Comparison of ENCODE assay signal across 8 cellular contexts in the genomic region with DNA sequence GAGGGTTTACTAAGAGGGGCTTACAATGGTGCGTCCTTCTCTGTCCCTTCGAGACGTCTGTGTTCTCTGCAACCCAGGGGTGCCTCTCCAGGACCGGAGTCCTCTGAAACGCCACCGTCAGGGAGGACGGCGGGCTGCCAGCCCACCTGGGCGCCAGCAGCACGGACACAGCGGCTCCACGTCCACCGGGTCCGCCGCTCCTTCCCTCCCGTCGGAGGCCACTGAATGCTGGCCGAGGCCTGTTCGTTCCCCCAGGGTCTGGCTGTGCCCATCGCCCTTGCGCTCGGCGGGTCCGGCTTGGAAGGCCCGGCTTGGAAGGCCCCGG. TPM values are rescaled to one million over a fixed set of nuclear protein-coding genes. Genes with fewer than 3 reads are reported as not detected.
A peak's percentile ranks its signal among the peaks of the same experiment; 100 is the strongest.
DNase-seq lines count a peak whose midpoint lies in the region; ATAC-seq, FAIRE-seq and TF ChIP-seq lines count a peak whose summit lies in the region.

No MANE protein-coding gene starts in this region.

- intact Hi-C loops in endothelial cell of umbilical vein (cut with micrococcal nuclease) = no loop called here

- dilution Hi-C loops in endothelial cell of umbilical vein (cut with MboI; ENCODE audit: extremely low pct_ligation_motif_present, low sequenced_read_pairs) = no loop called here

- BruUV-seq in endothelial cell of umbilical vein (replicated peaks; lab: Mats Ljungman, UMichigan) = TSS peak; percentile 35

- H4K20me1 ChIP-seq in Loucy (ENCODE audit: insufficient read depth, low read length, poor library complexity, severe bottlenecking) = peaks cover 22% of the 10 kb centered on the region
- no peaks in the 10 kb centered on the region for H4K20me1 ChIP-seq in endothelial cell of umbilical vein (replicated peaks; ENCODE audit: control insufficient read depth, extremely low read depth, insufficient read depth, low read length)

- CTCF ChIA-PET in endothelial cell of umbilical vein (lab: Charles Lee) = interaction anchor here (1.0 to 3.1 kb wide), 9 partner anchors 9 to 249 kb away, joined by 3 to 33 read pairs (median 4); a partner anchor contains a TSS

- H3K9me1 ChIP-seq in endothelial cell of umbilical vein (replicated peaks; ENCODE audit: control insufficient read depth, extremely low read depth, insufficient read depth, low read length) = no peaks in the 10 kb centered on the region

- H3F3A ChIP-seq in Loucy (ENCODE audit: low read depth) = no peaks in the 10 kb centered on the region

- no peaks in the 10 kb centered on the region for H3K9me3 Mint-ChIP-seq in progenitor cell of endocrine pancreas (ENCODE audit: low read depth)

- no peak for TF ChIP-seq CTCF in Loucy (conservative IDR thresholded peaks at IDR 0.05; ENCODE audit: low read length)
- no peak for TF ChIP-seq CTCF in endothelial cell of umbilical vein (IDR thresholded peaks at IDR 0.05; ENCODE audit: extremely low read depth in 1 of 2, insufficient read depth in 1 of 2, low read depth in 1 of 2, low read length in 2 of 2)
- TF ChIP-seq CTCF in progenitor cell of endocrine pancreas (IDR thresholded peaks at IDR 0.05; ENCODE audit: unreplicated experiment) = no peak

- H3K27me3 Mint-ChIP-seq in progenitor cell of endocrine pancreas = no peaks in the 10 kb centered on the region

- H3K4me1 Mint-ChIP-seq in progenitor cell of endocrine pancreas (ENCODE audit: low read depth) = peaks cover 12% of the 10 kb centered on the region

- H3K27ac Mint-ChIP-seq in progenitor cell of endocrine pancreas = no peak overlapping the region

- no peaks in the 10 kb centered on the region for H3K36me3 ChIP-seq in Loucy (ENCODE audit: insufficient read depth, low read length)
- H3K36me3 ChIP-seq in endothelial cell of umbilical vein (ENCODE audit: control insufficient read depth in 2 of 2, extremely low read depth in 1 of 2, insufficient read depth in 2 of 2, low read length in 2 of 2) = peaks cover 0 to 14% of the 10 kb centered on the region in 2 experiments

- peak overlapping the region; percentile 13 for H3K27ac ChIP-seq in endothelial cell of umbilical vein (ENCODE audit: insufficient read depth, low read depth, low read length)

- ATAC-seq in GM18502 (IDR thresholded peaks at IDR 0.05; ENCODE audit: poor library complexity, unreplicated experiment) (peak; percentile 1), HG02571 (IDR thresholded peaks at IDR 0.05; ENCODE audit: unreplicated experiment) (no peak), GM19328 (IDR thresholded peaks at IDR 0.05; ENCODE audit: unreplicated experiment) (no peak)

- H3K27me3 ChIP-seq in Loucy (ENCODE audit: insufficient read depth, low read length, poor library complexity, severe bottlenecking) (no peaks in the 10 kb centered on the region), endothelial cell of umbilical vein (ENCODE audit: control insufficient read depth in 2 of 2, insufficient read depth in 2 of 2, low read length in 2 of 2) (no peaks in the 10 kb centered on the region)

- peaks cover 35% of the 10 kb centered on the region for H3K4me1 ChIP-seq in Loucy (ENCODE audit: insufficient read depth, low read length, poor library complexity, severe bottlenecking)
- H3K4me1 ChIP-seq in endothelial cell of umbilical vein (ENCODE audit: control insufficient read depth, extremely low read depth, insufficient read depth, low read length) = peaks cover 6% of the 10 kb centered on the region

- FAIRE-seq in endothelial cell of umbilical vein (lab: Jason Lieb, UNC) = no peak

- H2AFZ ChIP-seq in Loucy (ENCODE audit: low read length) = peak overlapping the region; percentile 90
- H2AFZ ChIP-seq in endothelial cell of umbilical vein (ENCODE audit: low read depth, low read length) = peak overlapping the region; percentile 43

- POLR2A ChIA-PET in endothelial cell of umbilical vein (lab: Charles Lee) = no interaction called here

- no peak for TF ChIP-seq POLR2A in endothelial cell of umbilical vein (IDR thresholded peaks at IDR 0.05; ENCODE audit: low read depth, low read length)

- peaks cover 5% of the 10 kb centered on the region for H3K36me3 Mint-ChIP-seq in progenitor cell of endocrine pancreas (ENCODE audit: insufficient read depth)

- H3K9ac ChIP-seq in Loucy (ENCODE audit: low read depth, low read length, poor library complexity, severe bottlenecking) (peak overlapping the region; percentile 90), endothelial cell of umbilical vein (replicated peaks; ENCODE audit: extremely low read depth, insufficient read depth, low read length) (peak overlapping the region; percentile 70)

- peak overlapping the region; percentile 83 for H3K4me3 Mint-ChIP-seq in progenitor cell of endocrine pancreas (ENCODE audit: low read depth)

- H3K9me3 ChIP-seq in Loucy (ENCODE audit: insufficient read depth, low read depth, low read length) (no peaks in the 10 kb centered on the region), endothelial cell of umbilical vein (replicated peaks; ENCODE audit: control insufficient read depth, insufficient read depth, low read length) (no peaks in the 10 kb centered on the region)

- H3K79me2 ChIP-seq in Loucy (ENCODE audit: insufficient read depth, low read length) (peaks cover 59% of the 10 kb centered on the region), endothelial cell of umbilical vein (ENCODE audit: control insufficient read depth, insufficient read depth, low read length) (peaks cover 20% of the 10 kb centered on the region)

- no peaks in the 10 kb centered on the region for H3K9me2 ChIP-seq in Loucy (replicated peaks; ENCODE audit: low read depth, low read length)

- DNase-seq in endothelial cell of umbilical vein (ENCODE audit: low read depth, low spot score) = no peak
- DNase-seq in progenitor cell of endocrine pancreas (ENCODE audit: low spot score, unreplicated experiment) = no peak
- DNase-seq in SIG-M5 (lab: John Stamatoyannopoulos, UW) = no peak
- DNase-seq in AML-193 (lab: John Stamatoyannopoulos, UW) = no peak

- H3K4me2 ChIP-seq in Loucy (ENCODE audit: low read depth, low read length, poor library complexity, severe bottlenecking) = peak overlapping the region; percentile 92
- H3K4me2 ChIP-seq in endothelial cell of umbilical vein (ENCODE audit: insufficient read depth, low read length) = peak overlapping the region; percentile 11

- H3K4me3 ChIP-seq in Loucy (ENCODE audit: low read length, poor library complexity, severe bottlenecking) = peak overlapping the region; percentile 95
- peak overlapping the region; percentile 57 to 86 (median 61) for H3K4me3 ChIP-seq in endothelial cell of umbilical vein (replicated peaks in 1 of 3; ENCODE audit: insufficient read depth in 1 of 3, low read depth in 1 of 3, low read length in 3 of 3)

TF ChIP-seq in endothelial cell of umbilical vein, 7 proteins besides CTCF, POLR2A, EP300 and RAD21 (continues in another document):
- no peak for TF ChIP-seq POLR2AphosphoS5 (IDR thresholded peaks at IDR 0.05; ENCODE audit: insufficient read depth, low read depth, low read length)
- no peak for TF ChIP-seq JUN (IDR thresholded peaks at IDR 0.05; ENCODE audit: borderline replicate concordance, insufficient read depth, insufficient read length, low read depth)
- no peak for TF ChIP-seq GATA2 (IDR thresholded peaks at IDR 0.05; ENCODE audit: insufficient read depth, insufficient read length, low read depth, low read length)

RNA-seq across cellular contexts. Expression of a gene that starts 0.4 kb away (rescaled TPM):
- total RNA-seq in endothelial cell of umbilical vein = 35.6 and 41.6 TPM in 2 replicates
- 45.3 and 55.4 TPM in 2 replicates for polyA plus RNA-seq in endothelial cell of umbilical vein
- polyA plus RNA-seq in endothelial cell of umbilical vein (2011; cell fraction: cytosol; rRNA removed) = 8.2 and 15.1 TPM in 2 replicates
- polyA plus RNA-seq in endothelial cell of umbilical vein (2011; cell fraction: nucleus; rRNA removed) = 250 and 277 TPM in 2 replicates
- 18.2 and 22.0 TPM in 2 replicates for polyA plus RNA-seq in endothelial cell of umbilical vein (2012)
- 11.5 and 19.2 TPM in 2 replicates for polyA minus RNA-seq in endothelial cell of umbilical vein
- polyA minus RNA-seq in endothelial cell of umbilical vein (2011; cell fraction: cytosol; rRNA and poly(A)+ RNA removed) = 11.1 TPM
- 35.3 and 58.2 TPM in 2 replicates for polyA minus RNA-seq in endothelial cell of umbilical vein (2011; cell fraction: nucleus; rRNA and poly(A)+ RNA removed)
- 57.4 and 63.2 TPM in 2 replicates for total RNA-seq in progenitor cell of endocrine pancreas

RNA-seq across cellular contexts. Expression of a gene that starts 0.7 kb away (rescaled TPM):
- total RNA-seq in endothelial cell of umbilical vein (61.5 and 69.9 TPM in 2 replicates), progenitor cell of endocrine pancreas (39.7 and 43.6 TPM in 2 replicates)
- 76.2 and 83.9 TPM in 2 replicates for polyA plus RNA-seq in endothelial cell of umbilical vein
- polyA plus RNA-seq in endothelial cell of umbilical vein (2011; cell fraction: cytosol; rRNA removed) = 97.2 and 110 TPM in 2 replicates
- polyA plus RNA-seq in endothelial cell of umbilical vein (2011; cell fraction: nucleus; rRNA removed) = 44.8 and 47.9 TPM in 2 replicates
- 183 and 208 TPM in 2 replicates for polyA plus RNA-seq in endothelial cell of umbilical vein (2012)
- 22.1 and 22.2 TPM in 2 replicates for polyA minus RNA-seq in endothelial cell of umbilical vein
- 15.4 TPM for polyA minus RNA-seq in endothelial cell of umbilical vein (2011; cell fraction: cytosol; rRNA and poly(A)+ RNA removed)
- polyA minus RNA-seq in endothelial cell of umbilical vein (2011; cell fraction: nucleus; rRNA and poly(A)+ RNA removed) = 11.9 and 14.0 TPM in 2 replicates

RNA-seq across cellular contexts. Expression of a gene that starts 15.7 kb away (rescaled TPM):
- total RNA-seq in endothelial cell of umbilical vein (17.9 and 19.7 TPM in 2 replicates), progenitor cell of endocrine pancreas (33.2 and 35.0 TPM in 2 replicates)
- polyA plus RNA-seq in endothelial cell of umbilical vein = 5.1 and 5.3 TPM in 2 replicates
- 3.7 and 5.3 TPM in 2 replicates for polyA plus RNA-seq in endothelial cell of umbilical vein (2011; cell fraction: cytosol; rRNA removed)
- 36.6 and 43.5 TPM in 2 replicates for polyA plus RNA-seq in endothelial cell of umbilical vein (2011; cell fraction: nucleus; rRNA removed)
- polyA plus RNA-seq in endothelial cell of umbilical vein (2012) = 7.4 and 10.7 TPM in 2 replicates
- 3.0 and 3.1 TPM in 2 replicates for polyA minus RNA-seq in endothelial cell of umbilical vein
- 5.9 TPM for polyA minus RNA-seq in endothelial cell of umbilical vein (2011; cell fraction: cytosol; rRNA and poly(A)+ RNA removed)
- polyA minus RNA-seq in endothelial cell of umbilical vein (2011; cell fraction: nucleus; rRNA and poly(A)+ RNA removed) = 5.3 and 12.5 TPM in 2 replicates

RNA-seq across cellular contexts. Expression of a gene that starts 56.7 kb away (rescaled TPM):
- total RNA-seq in endothelial cell of umbilical vein (109 and 113 TPM in 2 replicates), progenitor cell of endocrine pancreas (128 and 130 TPM in 2 replicates)
- polyA plus RNA-seq in endothelial cell of umbilical vein = 72.7 and 100 TPM in 2 replicates
- polyA plus RNA-seq in endothelial cell of umbilical vein (2011; cell fraction: cytosol; rRNA removed) = 50.5 and 59.4 TPM in 2 replicates
- polyA plus RNA-seq in endothelial cell of umbilical vein (2011; cell fraction: nucleus; rRNA removed) = 74.5 and 86.9 TPM in 2 replicates
- polyA plus RNA-seq in endothelial cell of umbilical vein (2012) = 50.5 and 59.2 TPM in 2 replicates
- 78.2 and 115 TPM in 2 replicates for polyA minus RNA-seq in endothelial cell of umbilical vein
- polyA minus RNA-seq in endothelial cell of umbilical vein (2011; cell fraction: cytosol; rRNA and poly(A)+ RNA removed) = 58.9 TPM
- polyA minus RNA-seq in endothelial cell of umbilical vein (2011; cell fraction: nucleus; rRNA and poly(A)+ RNA removed) = 42.9 and 57.6 TPM in 2 replicates
